8 cellular contexts compared by ENCODE assay signal in genomic region chr11:119016216-119017009, GRCh38. TPM values are rescaled to one million over a fixed set of nuclear protein-coding genes. Genes with fewer than 3 reads are reported as not detected.
A peak's percentile ranks its signal among the peaks of the same experiment; 100 is the strongest.
DNase-seq lines count a peak whose midpoint lies in the region; ATAC-seq and TF ChIP-seq lines count a peak whose summit lies in the region.

No MANE protein-coding gene starts in this region.

- no peak for TF ChIP-seq POLR2A in spleen (IDR thresholded peaks at IDR 0.05)

- TF ChIP-seq CTCF in VCaP (conservative IDR thresholded peaks at IDR 0.05) (no peak), fibroblast of pulmonary artery (IDR thresholded peaks at IDR 0.05; ENCODE audit: low read length, missing control alignments) (no peak), spleen (IDR thresholded peaks at IDR 0.05 in 8 of 11, conservative IDR thresholded peaks at IDR 0.05 in 3 of 11) (no peak)

- H3K4me3 ChIP-seq in fibroblast of pulmonary artery (replicated peaks; ENCODE audit: low read depth, low read length) (peak overlapping the region; percentile 89), spleen (peak overlapping the region in 5 of 8 donors; percentile 86 to 93 (median 89))

- H3K27ac ChIP-seq in VCaP (peak overlapping the region; percentile 96), spleen (peak overlapping the region in 6 of 8 donors; percentile 94 to 99 (median 98))

- peak overlapping the region; percentile 99 for H3K27ac Mint-ChIP-seq in activated CD4-positive, alpha-beta T cell treated with anti-CD3 and anti-CD28 coated beads for 36 hours

- DNase-seq in activated CD4-positive, alpha-beta T cell treated with anti-CD3 and anti-CD28 coated beads for 36 hours, result no peak
- no peak for DNase-seq in activated CD4-positive, alpha-beta T cell treated with anti-CD3 and anti-CD28 coated beads for 48 hours
- DNase-seq in fibroblast of pulmonary artery (ENCODE audit: low read depth), result no peak
- peak; percentile 34 for DNase-seq in spleen
- DNase-seq in cerebellar cortex (ENCODE audit: low spot score), result no peak
- no peak for DNase-seq in NCI-H2029 treated with DMSO at 0.1 percent for 48 hours (lab: John Stamatoyannopoulos, UW)
- no peak for DNase-seq in DMS53 treated with DMSO at 0.1 percent for 48 hours (lab: John Stamatoyannopoulos, UW; ENCODE audit: unreplicated experiment)

- H3K27me3 ChIP-seq in spleen (replicated peaks in 1 of 7), result no peaks in the 10 kb centered on the region

- no peaks in the 10 kb centered on the region for H3K9me3 Mint-ChIP-seq in activated CD4-positive, alpha-beta T cell treated with anti-CD3 and anti-CD28 coated beads for 36 hours (ENCODE audit: low read depth)

- no peaks in the 10 kb centered on the region for H3K27me3 Mint-ChIP-seq in activated CD4-positive, alpha-beta T cell treated with anti-CD3 and anti-CD28 coated beads for 36 hours

- 71 to 83% (median 77%) methylated on average over 14 of the region's 14 CpGs for WGBS in spleen, 5 donors

- CTCF ChIA-PET in activated CD4-positive, alpha-beta T cell treated with anti-CD3 and anti-CD28 coated beads for 36 hours (lab: Charles Lee), result interaction anchor here (0.6 to 1.3 kb wide), 6 partner anchors 16 to 327 kb away, joined by 4 to 8 read pairs (median 4); partner anchors contain the start of gene C2CD2L

- intact Hi-C loops in activated CD4-positive, alpha-beta T cell treated with anti-CD3 and anti-CD28 coated beads for 36 hours (cut with DNase I, micrococcal nuclease), result loop anchor here in 1 of 2 experiments (5.0 kb wide), 1 partner anchor 89 kb away; the partner anchor contains the start of gene BCL9L
- intact Hi-C loops in spleen (cut with DNase I; ENCODE audit: low total_unique reads), result no loop called here

- H3K4me1 ChIP-seq in spleen, result peaks cover 37 to 64% (median 51%) of the 10 kb centered on the region in 6 donors

- H3K4me1 Mint-ChIP-seq in activated CD4-positive, alpha-beta T cell treated with anti-CD3 and anti-CD28 coated beads for 36 hours, result peaks cover 44% of the 10 kb centered on the region

- H3K36me3 Mint-ChIP-seq in activated CD4-positive, alpha-beta T cell treated with anti-CD3 and anti-CD28 coated beads for 36 hours (ENCODE audit: low read depth), result peaks cover 79% of the 10 kb centered on the region

- peak overlapping the region; percentile 99 for H3K4me3 Mint-ChIP-seq in activated CD4-positive, alpha-beta T cell treated with anti-CD3 and anti-CD28 coated beads for 36 hours

- ATAC-seq in activated CD4-positive, alpha-beta T cell treated with anti-CD3 and anti-CD28 coated beads for 36 hours, result no peak

- H3K36me3 ChIP-seq in spleen, result peaks cover 0 to 73% (median 54%) of the 10 kb centered on the region in 6 donors

- POLR2A ChIA-PET in activated CD4-positive, alpha-beta T cell treated with anti-CD3 and anti-CD28 coated beads for 36 hours (lab: Charles Lee), result interaction anchor here (0.6 to 1.5 kb wide), 4 partner anchors 11 to 145 kb away, joined by 3 to 11 read pairs (median 4); partner anchors contain the start of gene CENATAC

- no peaks in the 10 kb centered on the region for H3K9me3 ChIP-seq in spleen

RNA-seq across cellular contexts. Expression of gene RPS25, which starts 1.7 kb away (rescaled TPM):
- total RNA-seq in activated CD4-positive, alpha-beta T cell treated with anti-CD3 and anti-CD28 coated beads for 36 hours, result 1,000 to 10,000 TPM; 1,590 to 1,820 TPM
- total RNA-seq in spleen, result 1,000 to 10,000 TPM in 6 of 7 donors, 100 to 1,000 TPM in 1; 945 to 1,264 (median 1,141) TPM
- polyA plus RNA-seq in spleen, result 1,000 to 10,000 TPM; 4,407 to 5,214 (median 4,978) TPM

RNA-seq across cellular contexts. Expression of gene TRAPPC4, which starts 2.2 kb away (rescaled TPM):
- total RNA-seq in activated CD4-positive, alpha-beta T cell treated with anti-CD3 and anti-CD28 coated beads for 36 hours, result 10 to 100 TPM; 62.2 to 81.9 TPM
- total RNA-seq in spleen, result 10 to 100 TPM; 43.0 to 61.8 (median 54.4) TPM
- polyA plus RNA-seq in spleen, result 10 to 100 TPM; 33.1 to 53.0 (median 47.6) TPM

RNA-seq across cellular contexts. Expression of gene SLC37A4, which starts 14.3 kb away (rescaled TPM):
- 10 to 100 TPM; 26.2 to 36.2 TPM for total RNA-seq in activated CD4-positive, alpha-beta T cell treated with anti-CD3 and anti-CD28 coated beads for 36 hours
- total RNA-seq in spleen, result 10 to 100 TPM in 6 of 7 donors, 1 to 10 TPM in 1; 9.9 to 26.0 (median 15.9) TPM
- 10 to 100 TPM in 2 of 3 donors, 1 to 10 TPM in 1; 8.2 to 12.6 (median 10.1) TPM for polyA plus RNA-seq in spleen

RNA-seq across cellular contexts. Expression of gene CENATAC, which starts 18.5 kb away (rescaled TPM):
- total RNA-seq in activated CD4-positive, alpha-beta T cell treated with anti-CD3 and anti-CD28 coated beads for 36 hours, result 10 to 100 TPM; 23.7 to 26.2 TPM
- total RNA-seq in spleen, result 10 to 100 TPM; 39.2 to 86.2 (median 66.7) TPM
- 10 to 100 TPM; 27.0 to 80.8 (median 44.1) TPM for polyA plus RNA-seq in spleen

RNA-seq across cellular contexts. Expression of gene HYOU1, which starts 40.6 kb away (rescaled TPM):
- total RNA-seq in activated CD4-positive, alpha-beta T cell treated with anti-CD3 and anti-CD28 coated beads for 36 hours, result 100 to 1,000 TPM; 104 to 114 TPM
- total RNA-seq in spleen, result 100 to 1,000 TPM in 3 of 7 donors, 10 to 100 TPM in 4; 48.2 to 131 (median 80.8) TPM
- 10 to 100 TPM; 12.3 to 22.7 (median 15.5) TPM for polyA plus RNA-seq in spleen
